ENCODE assay signal across 22 cellular contexts in the genomic region with DNA sequence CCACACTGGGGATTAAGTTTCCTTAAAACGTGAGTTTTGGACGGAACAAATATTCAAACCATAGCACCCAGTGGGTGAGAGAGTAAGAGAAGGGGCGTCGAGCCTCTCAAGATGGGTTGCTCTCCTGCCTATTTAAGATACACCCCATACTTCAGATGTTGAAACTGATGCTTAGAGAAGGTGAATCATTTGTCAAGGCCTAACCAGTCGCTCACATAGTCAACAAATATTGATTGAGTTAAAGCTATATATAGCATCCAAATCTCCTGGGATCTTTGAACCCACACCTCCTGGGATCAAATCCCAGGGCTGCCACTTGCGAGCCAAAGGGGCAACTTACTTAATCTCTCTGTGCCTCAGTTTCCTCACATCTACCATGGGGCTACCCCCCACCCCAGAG.
"Had no signal": no experiment of that assay in that cellular context is flagged by ENCODE, and none has a peak within 500 bp of the region (broad histone marks: within the 10 kb centered on the region; RNA-seq: fewer than 3 reads in every experiment).

No MANE protein-coding gene starts in this region.

- H3K27me3 ChIP-seq: brain microvascular endothelial cell, ovary, suprapubic skin, tibial artery had no signal

- H3K4me3 ChIP-seq: ovary, skin epidermis, suprapubic skin, tibial artery had no signal

- H3K9me3 ChIP-seq: suprapubic skin had no signal

- H3K4me1 ChIP-seq: tibial artery had no signal

- H3K9me3 Mint-ChIP-seq: activated naive CD8-positive, alpha-beta T cell treated with anti-CD3 and anti-CD28 coated beads, Interleukin-2, amount 10 ng/mL, durations not matched to agents 7 days and 5 days had no signal

- H3K36me3 ChIP-seq: brain microvascular endothelial cell, ovary, suprapubic skin, tibial artery had no signal

- DNase-seq: activated CD4-positive, alpha-beta T cell treated with anti-CD3 and anti-CD28 coated beads for 4 hours; activated CD4-positive, CD25-positive, alpha-beta regulatory T cell; activated CD8-positive, alpha-beta memory T cell treated with anti-CD3 and anti-CD28 coated beads, Interleukin-2, amount 10 ng/mL, durations not matched to agents 7 days and 5 days; activated CD8-positive, alpha-beta T cell treated with anti-CD3 and anti-CD28 coated beads, Interleukin-2, amount 10 ng/mL, durations not matched to agents 7 days and 5 days; activated effector memory CD4-positive, alpha-beta T cell treated with anti-CD3 and anti-CD28 coated beads, Interleukin-2, amount 50 U/mL, for 16 hours; activated naive CD4-positive, alpha-beta T cell treated with anti-CD3 and anti-CD28 coated beads for 36 hours; activated naive CD8-positive, alpha-beta T cell treated with anti-CD3 and anti-CD28 coated beads, Interleukin-2, amount 10 ng/mL, durations not matched to agents 7 days and 5 days; activated T-cell treated with anti-CD3 and anti-CD28 coated beads, Interleukin-2, amount 50 U/mL, for 48 hours; amniotic stem cell; brain microvascular endothelial cell; cortex of kidney; foreskin fibroblast; nephron progenitor cell; ovary; stimulated activated CD4-positive, alpha-beta T cell treated with anti-CD3 and anti-CD28 coated beads, Interleukin-12 subunit alpha, Interleukin-12 subunit beta, amount 100 ng/mL, for 4 hours; stimulated activated CD4-positive, alpha-beta T cell treated with anti-CD3 and anti-CD28 coated beads, Interleukin-4, amount 100 ng/mL, for 24 hours; stimulated activated naive CD4-positive, alpha-beta T cell had no signal

- ATAC-seq: activated CD8-positive, alpha-beta memory T cell treated with anti-CD3 and anti-CD28 coated beads, Interleukin-2, amount 10 ng/mL, durations not matched to agents 7 days and 5 days; activated CD8-positive, alpha-beta T cell treated with anti-CD3 and anti-CD28 coated beads, Interleukin-2, amount 10 ng/mL, durations not matched to agents 7 days and 5 days had no signal

- H3K4me3 Mint-ChIP-seq: activated CD8-positive, alpha-beta memory T cell treated with anti-CD3 and anti-CD28 coated beads, Interleukin-2, amount 10 ng/mL, durations not matched to agents 7 days and 5 days; activated CD8-positive, alpha-beta T cell treated with anti-CD3 and anti-CD28 coated beads, Interleukin-2, amount 10 ng/mL, durations not matched to agents 7 days and 5 days; activated naive CD4-positive, alpha-beta T cell treated with anti-CD3 and anti-CD28 coated beads for 36 hours; activated naive CD8-positive, alpha-beta T cell treated with anti-CD3 and anti-CD28 coated beads, Interleukin-2, amount 10 ng/mL, durations not matched to agents 7 days and 5 days; nephron progenitor cell; T-helper 2 cell treated with Interferon-gamma antibody and Interleukin-4, amounts not matched to agents 5 μg/mL and 100 μg/mL, for 36 hours had no signal

- H3K36me3 Mint-ChIP-seq: activated CD8-positive, alpha-beta memory T cell treated with anti-CD3 and anti-CD28 coated beads, Interleukin-2, amount 10 ng/mL, durations not matched to agents 7 days and 5 days; activated naive CD8-positive, alpha-beta T cell treated with anti-CD3 and anti-CD28 coated beads, Interleukin-2, amount 10 ng/mL, durations not matched to agents 7 days and 5 days had no signal

- H3K27ac ChIP-seq: brain microvascular endothelial cell, ovary, suprapubic skin, tibial artery had no signal

- H3K27ac Mint-ChIP-seq: activated CD8-positive, alpha-beta memory T cell treated with anti-CD3 and anti-CD28 coated beads, Interleukin-2, amount 10 ng/mL, durations not matched to agents 7 days and 5 days; activated CD8-positive, alpha-beta T cell treated with anti-CD3 and anti-CD28 coated beads, Interleukin-2, amount 10 ng/mL, durations not matched to agents 7 days and 5 days; activated naive CD4-positive, alpha-beta T cell treated with anti-CD3 and anti-CD28 coated beads for 36 hours; activated naive CD8-positive, alpha-beta T cell treated with anti-CD3 and anti-CD28 coated beads, Interleukin-2, amount 10 ng/mL, durations not matched to agents 7 days and 5 days; nephron progenitor cell; progenitor cell of endocrine pancreas; T-helper 2 cell treated with Interferon-gamma antibody and Interleukin-4, amounts not matched to agents 5 μg/mL and 100 μg/mL, for 36 hours had no signal

- H3K27me3 Mint-ChIP-seq: activated CD8-positive, alpha-beta memory T cell treated with anti-CD3 and anti-CD28 coated beads, Interleukin-2, amount 10 ng/mL, durations not matched to agents 7 days and 5 days; activated naive CD8-positive, alpha-beta T cell treated with anti-CD3 and anti-CD28 coated beads, Interleukin-2, amount 10 ng/mL, durations not matched to agents 7 days and 5 days; progenitor cell of endocrine pancreas had no signal
